11 cellular contexts compared by ENCODE assay signal in the genomic region with DNA sequence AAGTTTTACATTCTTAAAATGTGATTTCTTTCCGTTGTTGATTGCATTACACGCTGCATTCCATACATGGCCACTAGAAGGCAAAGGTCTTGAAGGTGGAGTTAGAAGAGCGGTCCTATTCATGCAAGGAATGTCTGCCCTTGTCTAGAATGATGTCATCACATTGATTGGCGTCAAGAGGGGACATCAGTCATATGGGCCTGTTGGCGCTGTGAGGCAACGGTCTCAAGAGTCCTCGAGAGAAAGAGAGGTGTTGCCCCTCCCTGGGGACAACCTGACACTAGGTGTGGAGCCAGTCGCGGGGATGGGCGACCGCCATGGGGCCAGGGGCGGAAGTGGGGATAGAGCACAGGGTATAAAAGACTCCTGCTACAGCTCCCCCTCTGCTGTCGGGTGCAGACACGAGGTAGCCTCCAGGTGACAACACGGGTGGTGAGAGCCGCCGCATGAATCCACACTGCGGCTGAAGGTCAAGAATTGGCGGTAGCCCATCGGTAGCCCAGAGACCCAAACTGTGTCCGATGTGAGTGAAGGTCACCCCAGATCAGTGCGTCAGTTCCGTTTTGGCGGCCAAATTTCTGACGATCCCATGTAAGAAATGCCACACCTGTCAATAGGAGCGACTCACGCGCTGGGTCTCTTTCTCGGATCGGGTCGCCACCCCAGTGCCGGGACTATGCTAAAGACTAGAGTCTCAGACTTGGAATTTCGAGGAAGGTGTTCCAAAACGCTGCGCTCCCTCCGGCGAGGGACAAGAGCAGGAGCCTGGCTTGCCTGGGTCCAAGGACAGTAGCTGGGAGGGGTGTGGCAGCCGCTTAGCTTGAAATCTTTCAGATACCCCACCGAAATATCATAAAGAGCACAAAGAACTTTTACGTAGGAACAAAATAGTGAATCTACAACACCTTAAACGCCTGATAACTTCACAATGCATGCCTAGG.
A peak's percentile ranks its signal among the peaks of the same experiment; 100 is the strongest.
DNase-seq lines count a peak whose midpoint lies in the region; ATAC-seq, FAIRE-seq and TF ChIP-seq lines count a peak whose summit lies in the region.
"Had no signal": no experiment of that assay in that cellular context is flagged by ENCODE, and none has a peak within 500 bp of the region (broad histone marks: within the 10 kb centered on the region; RNA-seq: fewer than 3 reads in every experiment).

No MANE protein-coding gene starts in this region.

- WGBS in A549 (ENCODE audit: missing lambda C conversion rate) = 2% methylated on average over 29 of the region's 41 CpGs
- WGBS in tibial nerve, 2 donors = 6 to 10% methylated on average over 29 to 41 of the region's 41 CpGs

- peak overlapping the region; percentile 92 for H3K4me2 ChIP-seq in A549

- DNase-seq in A549 (ENCODE audit: low read depth in 1 of 2, low spot score in 1 of 2) (peak in 1 of 2 experiments; percentile 75), WTC11 (ENCODE audit: low spot score) (peak; percentile 46), tibial nerve (ENCODE audit: low spot score in 2 of 2) (no peak)
- no peak for DNase-seq in activated T-helper 1 cell treated with anti-CD3 and anti-CD28 coated beads, Interleukin-12 subunit alpha, Interleukin-12 subunit beta, Interleukin-2, Interleukin-4 antibody, amounts not matched to agents 30 ng/mL and 10 ng/mL and 1 ng/mL, durations not matched to agents 14 hours and 24 hours and 36 hours (ENCODE audit: low spot score)
- DNase-seq in activated CD4-positive, alpha-beta T cell treated with anti-CD3 and anti-CD28 coated beads for 4 hours = no peak
- DNase-seq: lower lobe of right lung, MV-4-11 had no signal

- peak overlapping the region; percentile 82 for H3K4me3 ChIP-seq in A549
- H3K4me3 ChIP-seq in iPS-18a (ENCODE audit: low read length) = peak overlapping the region; percentile 82
- no peak overlapping the region for H3K4me3 ChIP-seq in tibial nerve
- H3K4me3 ChIP-seq: lower lobe of right lung had no signal

- TF ChIP-seq CTCF in A549 (IDR thresholded peaks at IDR 0.05) (peak; percentile 31; the same call in 2 of the 3 replicates), GM12872 (IDR thresholded peaks at IDR 0.05; ENCODE audit: insufficient read depth, low read depth, low read length) (peak; percentile 16; the same call in 1 of the 3 replicates), WTC11 (IDR thresholded peaks at IDR 0.05) (no peak), tibial nerve (IDR thresholded peaks at IDR 0.05) (no peak)

- H3K4me1 Mint-ChIP-seq in WTC11 = peaks cover 31% of the 10 kb centered on the region
- H3K4me1 Mint-ChIP-seq in activated T-helper 1 cell treated with anti-CD3 and anti-CD28 coated beads, Interleukin-12 subunit alpha, Interleukin-12 subunit beta, Interleukin-2, Interleukin-4 antibody, amounts not matched to agents 30 ng/mL and 10 ng/mL and 1 ng/mL, durations not matched to agents 14 hours and 24 hours and 36 hours (ENCODE audit: low read depth) = peaks cover 12% of the 10 kb centered on the region

- TF ChIP-seq POLR2A in A549 (IDR thresholded peaks at IDR 0.05; ENCODE audit: low read length) (no peak), tibial nerve (IDR thresholded peaks at IDR 0.05) (no peak)

- no peaks in the 10 kb centered on the region for H3K36me3 Mint-ChIP-seq in WTC11
- peaks cover 2% of the 10 kb centered on the region for H3K36me3 Mint-ChIP-seq in activated T-helper 1 cell treated with anti-CD3 and anti-CD28 coated beads, Interleukin-12 subunit alpha, Interleukin-12 subunit beta, Interleukin-2, Interleukin-4 antibody, amounts not matched to agents 30 ng/mL and 10 ng/mL and 1 ng/mL, durations not matched to agents 14 hours and 24 hours and 36 hours (ENCODE audit: low read depth)

- TF ChIP-seq EP300 in A549 (IDR thresholded peaks at IDR 0.05) (no peak), tibial nerve (IDR thresholded peaks at IDR 0.05) (no peak)

- POLR2A ChIA-PET in A549 (lab: Yijun Ruan, JAX) = no interaction called here
- POLR2A ChIA-PET in WTC11 (lab: Charles Lee) = no interaction called here

- peak overlapping the region; percentile 78 to 79 for H3K27ac ChIP-seq in A549
- H3K27ac ChIP-seq in iPS-18a (ENCODE audit: low read length) = no peak overlapping the region
- no peak overlapping the region for H3K27ac ChIP-seq in tibial nerve
- H3K27ac ChIP-seq: C4-2B, lower lobe of right lung had no signal

- no peaks in the 10 kb centered on the region for H3K9me3 Mint-ChIP-seq in WTC11
- H3K9me3 Mint-ChIP-seq in activated T-helper 1 cell treated with anti-CD3 and anti-CD28 coated beads, Interleukin-12 subunit alpha, Interleukin-12 subunit beta, Interleukin-2, Interleukin-4 antibody, amounts not matched to agents 30 ng/mL and 10 ng/mL and 1 ng/mL, durations not matched to agents 14 hours and 24 hours and 36 hours = peaks cover 6% of the 10 kb centered on the region

- CTCF ChIA-PET in A549 (lab: Yijun Ruan, JAX) (interaction anchor here (1.2 kb wide), 1 partner anchor 11 kb away, joined by 3 read pairs; no protein-coding TSS in a partner anchor), WTC11 (lab: Charles Lee) (interaction anchor here (0.7 to 1.4 kb wide), 3 partner anchors 26 to 87 kb away, joined by 3 to 4 read pairs (median 3); no protein-coding TSS in a partner anchor)

- ATAC-seq in A549 = peak; percentile 89 to 97
- peak; percentile 64 for ATAC-seq in WTC11
- no peak for ATAC-seq in GM19023 (IDR thresholded peaks at IDR 0.05; ENCODE audit: unreplicated experiment)
- ATAC-seq: lower lobe of right lung had no signal

- no peak overlapping the region for H3K27ac Mint-ChIP-seq in WTC11
- H3K27ac Mint-ChIP-seq in activated T-helper 1 cell treated with anti-CD3 and anti-CD28 coated beads, Interleukin-12 subunit alpha, Interleukin-12 subunit beta, Interleukin-2, Interleukin-4 antibody, amounts not matched to agents 30 ng/mL and 10 ng/mL and 1 ng/mL, durations not matched to agents 14 hours and 24 hours and 36 hours = no peak overlapping the region

- peak overlapping the region; percentile 50 for H3K9ac ChIP-seq in iPS-18a (ENCODE audit: low read length)

- H3K36me3 ChIP-seq in iPS-18a (ENCODE audit: control insufficient read depth, low read depth, low read length) (no peaks in the 10 kb centered on the region), tibial nerve (no peaks in the 10 kb centered on the region)
- H3K36me3 ChIP-seq: lower lobe of right lung had no signal

- intact Hi-C loops in activated T-helper 1 cell treated with anti-CD3 and anti-CD28 coated beads, Interleukin-12 subunit alpha, Interleukin-12 subunit beta, Interleukin-2, Interleukin-4 antibody, amounts not matched to agents 30 ng/mL and 10 ng/mL and 1 ng/mL, durations not matched to agents 14 hours and 24 hours and 36 hours (cut with micrococcal nuclease) = no loop called here

- FAIRE-seq in A549 (lab: Jason Lieb, UNC) = no peak

- H3K4me1 ChIP-seq in A549 = peaks cover 7% of the 10 kb centered on the region
- H3K4me1 ChIP-seq in iPS-18a (ENCODE audit: control insufficient read depth, low read depth, low read length) = peaks cover 6% of the 10 kb centered on the region
- peaks cover 0 to 6% (median 0%) of the 10 kb centered on the region in 4 donors for H3K4me1 ChIP-seq in tibial nerve
- H3K4me1 ChIP-seq: lower lobe of right lung had no signal

- H3K27me3 ChIP-seq in iPS-18a (ENCODE audit: control insufficient read depth, insufficient read depth, low read length) (peaks cover 40% of the 10 kb centered on the region), tibial nerve (peaks cover 0 to 64% of the 10 kb centered on the region in 2 donors)

- H3K9me3 ChIP-seq in A549 (no peaks in the 10 kb centered on the region), iPS-18a (ENCODE audit: control insufficient read depth, low read depth, low read length) (no peaks in the 10 kb centered on the region), tibial nerve (no peaks in the 10 kb centered on the region)
- H3K9me3 ChIP-seq: lower lobe of right lung had no signal

- H3K4me3 Mint-ChIP-seq in WTC11 = peak overlapping the region; percentile 92
- no peak overlapping the region for H3K4me3 Mint-ChIP-seq in activated T-helper 1 cell treated with anti-CD3 and anti-CD28 coated beads, Interleukin-12 subunit alpha, Interleukin-12 subunit beta, Interleukin-2, Interleukin-4 antibody, amounts not matched to agents 30 ng/mL and 10 ng/mL and 1 ng/mL, durations not matched to agents 14 hours and 24 hours and 36 hours

- H3K27me3 Mint-ChIP-seq in WTC11 (ENCODE audit: low read depth) = peaks cover 57% of the 10 kb centered on the region
- peaks cover 49% of the 10 kb centered on the region for H3K27me3 Mint-ChIP-seq in activated T-helper 1 cell treated with anti-CD3 and anti-CD28 coated beads, Interleukin-12 subunit alpha, Interleukin-12 subunit beta, Interleukin-2, Interleukin-4 antibody, amounts not matched to agents 30 ng/mL and 10 ng/mL and 1 ng/mL, durations not matched to agents 14 hours and 24 hours and 36 hours (ENCODE audit: insufficient read depth)

- TF ChIP-seq RAD21 in A549 (conservative IDR thresholded peaks at IDR 0.05 in 1 of 2, IDR thresholded peaks at IDR 0.05 in 1 of 2) = no peak; a peak in 1 of 5 replicates

TF ChIP-seq in A549, 52 proteins besides CTCF, POLR2A, EP300 and RAD21 (continues in another document):
- no peak for TF ChIP-seq HMGXB4 (CRISPR knock-in tag; IDR thresholded peaks at IDR 0.05; ENCODE audit: borderline replicate concordance)

TF ChIP-seq in WTC11, 78 proteins besides CTCF, POLR2A, EP300 and RAD21 (continues in another document):
- TF ChIP-seq OVOL2 (CRISPR knock-in tag; IDR thresholded peaks at IDR 0.05; ENCODE audit: borderline replicate concordance) (no peak), NFE2L1 (CRISPR knock-in tag; IDR thresholded peaks at IDR 0.05) (0 out of 2 replicates have a peak, but pooled peaks have one; percentile 54), MYBL2 (CRISPR knock-in tag; IDR thresholded peaks at IDR 0.05) (peak; percentile 65; the same call in 1 of the 2 replicates), HMGXB4 (CRISPR knock-in tag; IDR thresholded peaks at IDR 0.05) (peak; percentile 41; the same call in 1 of the 2 replicates), ZNF232 (CRISPR knock-in tag; IDR thresholded peaks at IDR 0.05) (no peak), SOX15 (CRISPR knock-in tag; IDR thresholded peaks at IDR 0.05) (no peak), ESRRA (CRISPR knock-in tag; IDR thresholded peaks at IDR 0.05; ENCODE audit: borderline replicate concordance) (peak; percentile 51; the same call in 1 of the 2 replicates)

Comparison
In these comparisons a context has a peak if more than half of its experiments do, and no peak if none do; other contexts are left out.
1. H3K27ac ChIP-seq: peak in A549 (2 of 2); none in iPS-18a (single experiment) and tibial nerve (0 of 4).
2. H3K4me3 ChIP-seq: peak in A549 (single experiment) and iPS-18a (single experiment); none in tibial nerve (0 of 4).
3. CTCF ChIP-seq: peak in A549 (single experiment) and GM12872 (single experiment); none in WTC11 (single experiment) and tibial nerve (0 of 5).
4. Of the 8 proteins assayed by ChIP-seq in both WTC11 and A549: peak only in WTC11: ESRRA and HMGXB4; only in A549: CTCF; in both: MAX; in neither: 4.